19 cellular contexts compared by ENCODE assay signal in genomic region chr4:155367608-155368007, GRCh38. TPM values are rescaled to one million over a fixed set of nuclear protein-coding genes. Genes with fewer than 3 reads are reported as not detected.
DNase-seq lines count a peak whose midpoint lies in the region; ATAC-seq, FAIRE-seq and TF ChIP-seq lines count a peak whose summit lies in the region.
"Had no signal": no experiment of that assay in that cellular context is flagged by ENCODE, and none has a peak within 500 bp of the region (broad histone marks: within the 10 kb centered on the region; RNA-seq: fewer than 3 reads in every experiment).

No MANE protein-coding gene starts in this region.

- no peak overlapping the region for H3K9ac ChIP-seq in GM12878 (ENCODE audit: control insufficient read depth, insufficient read depth, low read length)

- POLR2A ChIA-PET in GM12878 (lab: Charles Lee) = interaction anchor here (0.8 kb wide), 1 partner anchor 9 kb away, joined by 3 read pairs; no protein-coding TSS in a partner anchor

- no peaks in the 10 kb centered on the region for H3K9me3 Mint-ChIP-seq in activated naive CD4-positive, alpha-beta T cell treated with anti-CD3 and anti-CD28 coated beads for 36 hours
- H3K9me3 Mint-ChIP-seq: T-cell had no signal

- peaks cover 3% of the 10 kb centered on the region for H3K4me1 Mint-ChIP-seq in activated naive CD4-positive, alpha-beta T cell treated with anti-CD3 and anti-CD28 coated beads for 36 hours (ENCODE audit: low read depth)

- DNase-seq in GM12878 (ENCODE audit: low read depth, low spot score) (no peak), NCI-H2029 (lab: John Stamatoyannopoulos, UW) (no peak), GF-D8 (lab: John Stamatoyannopoulos, UW) (no peak)
- DNase-seq in stimulated activated CD4-positive, alpha-beta T cell treated with anti-CD3 and anti-CD28 coated beads, Interleukin-15, amount 100 ng/mL, for 24 hours = no peak
- DNase-seq in activated naive CD4-positive, alpha-beta T cell treated with anti-CD3 and anti-CD28 coated beads for 36 hours = no peak
- DNase-seq: activated T-cell treated with anti-CD3 and anti-CD28 coated beads, Interleukin-2, amount 50 U/mL, for 1 hour; Kasumi-1; left ventricle myocardium inferior; naive thymus-derived CD4-positive, alpha-beta T cell; NCI-H1694; NCI-H524 treated with DMSO at 0.1 percent for 48 hours; T-cell; trophoblast cell had no signal

- H3K4me3 ChIP-seq in GM12878 = no peak overlapping the region
- H3K4me3 ChIP-seq: coronary artery, left ventricle myocardium inferior had no signal

- in situ Hi-C loops in GM12878 (cut with MboI) = no loop called here

- no peak for TF ChIP-seq RAD21 in GM12878 (IDR thresholded peaks at IDR 0.05; ENCODE audit: insufficient read depth, low read depth, low read length)

- no peak overlapping the region for H3K4me3 Mint-ChIP-seq in activated naive CD4-positive, alpha-beta T cell treated with anti-CD3 and anti-CD28 coated beads for 36 hours
- H3K4me3 Mint-ChIP-seq: naive thymus-derived CD4-positive, alpha-beta T cell; T-cell had no signal

- H3K27me3 Mint-ChIP-seq in activated naive CD4-positive, alpha-beta T cell treated with anti-CD3 and anti-CD28 coated beads for 36 hours (ENCODE audit: low read depth) = no peaks in the 10 kb centered on the region
- H3K27me3 Mint-ChIP-seq: naive thymus-derived CD4-positive, alpha-beta T cell; T-cell had no signal

- no peak overlapping the region for H2AFZ ChIP-seq in GM12878 (ENCODE audit: control insufficient read depth, low read depth, low read length)

- BruUV-seq in GM12878 (replicated peaks; lab: Mats Ljungman, UMichigan) = no TSS peak

- no peak for FAIRE-seq in GM12878 (lab: Jason Lieb, UNC)
- FAIRE-seq: D721Med, RCC 7860 had no signal

- H4K20me1 ChIP-seq in GM12878 (ENCODE audit: control insufficient read depth, insufficient read depth) = no peaks in the 10 kb centered on the region

- CTCF ChIA-PET in GM12878 (lab: Yijun Ruan, JAX) = interaction anchor here (0.6 to 1.3 kb wide), 5 partner anchors 11 to 553 kb away, joined by 3 to 8 read pairs (median 3); no protein-coding TSS in a partner anchor
- CTCF ChIA-PET in activated naive CD4-positive, alpha-beta T cell treated with anti-CD3 and anti-CD28 coated beads for 36 hours (lab: Charles Lee) = interaction anchor here (0.6 to 0.9 kb wide), 3 partner anchors 386 to 809 kb away, joined by 3 to 4 read pairs (median 3); no protein-coding TSS in a partner anchor

- H3K4me2 ChIP-seq in GM12878 (ENCODE audit: control insufficient read depth, insufficient read depth) = no peak overlapping the region

- H3K4me1 ChIP-seq in GM12878 (ENCODE audit: control insufficient read depth, insufficient read depth, low read length) = no peaks in the 10 kb centered on the region
- H3K4me1 ChIP-seq: left ventricle myocardium inferior had no signal

- RAD21 ChIA-PET in GM12878 (lab: Charles Lee; ENCODE audit: unreplicated experiment) = interaction anchor here (0.6 to 1.1 kb wide), 4 partner anchors 11 to 420 kb away, joined by 3 read pairs; no protein-coding TSS in a partner anchor

- no peaks in the 10 kb centered on the region for H3K27me3 ChIP-seq in GM12878 (replicated peaks in 1 of 2; ENCODE audit: control insufficient read depth in 2 of 2, insufficient read depth in 2 of 2, low read length in 1 of 2)

- ATAC-seq in GM18520 (IDR thresholded peaks at IDR 0.05; ENCODE audit: unreplicated experiment) (peak; percentile 54), GM21447 (IDR thresholded peaks at IDR 0.05; ENCODE audit: unreplicated experiment) (peak; percentile 72), HG02981 (IDR thresholded peaks at IDR 0.05; ENCODE audit: unreplicated experiment) (peak; percentile 53), GM12878 (peak; percentile 73)
- ATAC-seq: naive thymus-derived CD4-positive, alpha-beta T cell; T-cell had no signal

- H3K79me2 ChIP-seq in GM12878 (ENCODE audit: control insufficient read depth, insufficient read depth, low read length) = no peaks in the 10 kb centered on the region

- 77% methylated on average over 2 of the region's 2 CpGs for WGBS in GM12878 (ENCODE audit: insufficient coverage, insufficient replicate concordance, low lambda C conversion rate, missing lambda C conversion rate)

- SMC1A ChIA-PET in GM12878 (lab: Charles Lee; ENCODE audit: uncharacterized antibody, unreplicated experiment) = interaction anchor here (0.8 to 1.4 kb wide), 2 partner anchors 12 to 291 kb away, joined by 3 to 6 read pairs; no protein-coding TSS in a partner anchor

- intact Hi-C loops in GM12878 (cut with micrococcal nuclease; ENCODE audit: unreplicated experiment) = loop anchor here (5.0 kb wide), 1 partner anchor 815 kb away; the partner anchor contains the start of gene PLRG1
- intact Hi-C loops in activated naive CD4-positive, alpha-beta T cell treated with anti-CD3 and anti-CD28 coated beads for 36 hours (cut with micrococcal nuclease) = loop anchor here (1.0 kb wide), 1 partner anchor 9 kb away; the partner anchor contains the start of gene MAP9

- no peak overlapping the region for H3K27ac Mint-ChIP-seq in activated naive CD4-positive, alpha-beta T cell treated with anti-CD3 and anti-CD28 coated beads for 36 hours
- H3K27ac Mint-ChIP-seq: naive thymus-derived CD4-positive, alpha-beta T cell; T-cell had no signal

- peaks cover 22% of the 10 kb centered on the region for H3K36me3 Mint-ChIP-seq in activated naive CD4-positive, alpha-beta T cell treated with anti-CD3 and anti-CD28 coated beads for 36 hours (ENCODE audit: low read depth)

- no peak for TF ChIP-seq EP300 in GM12878 (IDR thresholded peaks at IDR 0.05; ENCODE audit: borderline replicate concordance in 1 of 2, control insufficient read depth in 1 of 2, low read depth in 2 of 2, low read length in 2 of 2)

- H3K9me3 ChIP-seq in GM12878 (replicated peaks; ENCODE audit: control insufficient read depth, insufficient read depth, low read length) = no peaks in the 10 kb centered on the region
- H3K9me3 ChIP-seq: left ventricle myocardium inferior had no signal

- no peak overlapping the region for H3K27ac ChIP-seq in GM12878 (ENCODE audit: control insufficient read depth, insufficient read depth)
- H3K27ac ChIP-seq: coronary artery, left ventricle myocardium inferior had no signal

- TF ChIP-seq CTCF in GM12878 (IDR thresholded peaks at IDR 0.05 in 2 of 3, conservative IDR thresholded peaks at IDR 0.05 in 1 of 3; ENCODE audit: control insufficient read depth in 2 of 3, extremely low read depth in 1 of 3, insufficient read depth in 1 of 3, low read depth in 3 of 3, low read length in 3 of 3) = no peak

- no peak for TF ChIP-seq POLR2A in GM12878 (IDR thresholded peaks at IDR 0.05; ENCODE audit: low read depth, low read length)

- no peaks in the 10 kb centered on the region for H3K36me3 ChIP-seq in GM12878 (ENCODE audit: control insufficient read depth in 2 of 2, insufficient read depth in 2 of 2, low read length in 1 of 2)

TF ChIP-seq in GM12878, 131 proteins besides CTCF, POLR2A, EP300 and RAD21:
- TF ChIP-seq JUND (IDR thresholded peaks at IDR 0.05; ENCODE audit: low read depth, low read length) (no peak), NFYA (IDR thresholded peaks at IDR 0.05; ENCODE audit: borderline replicate concordance, low read depth, low read length) (no peak), IRF4 (IDR thresholded peaks at IDR 0.05; ENCODE audit: low read depth, low read length) (no peak), NFIC (IDR thresholded peaks at IDR 0.05; ENCODE audit: low read depth, low read length) (no peak), MXI1 (IDR thresholded peaks at IDR 0.05; ENCODE audit: low read depth, low read length) (no peak), BRCA1 (IDR thresholded peaks at IDR 0.05; ENCODE audit: low read depth, low read length) (no peak), JUNB (IDR thresholded peaks at IDR 0.05) (no peak)

RNA-seq across cellular contexts. Expression of gene MAP9, which starts 9.2 kb away (rescaled TPM):
- total RNA-seq in GM12878 (2013; cell fraction: nucleolus; rRNA removed) = 13.5 and 14.3 TPM in 2 replicates
- total RNA-seq in GM12878 (2014; rRNA removed) = 1.2 and 2.1 TPM in 2 replicates
- total RNA-seq in GM12878 (2014; rRNA removed; fragmentation: Illumina TruSeq; extraction: Trizol) = 2.9 and 3.6 TPM in 2 replicates
- 4.7 and 4.9 TPM in 2 replicates for total RNA-seq in GM12878 (2021)
- 0.26 TPM for polyA plus RNA-seq in GM12878 (2011; ENCODE audit: low read depth)
- 4.1 and 7.8 TPM in 2 replicates for polyA plus RNA-seq in GM12878 (2011; rRNA removed)
- 0.97 and 1.2 TPM in 2 replicates for polyA plus RNA-seq in GM12878 (2011; cell fraction: cytosol; rRNA removed)
- polyA plus RNA-seq in GM12878 (2011; cell fraction: nucleus; rRNA removed) = 4.8 and 4.9 TPM in 2 replicates
- 1.2 and 2.3 TPM in 2 replicates for polyA plus RNA-seq in GM12878 (2012)
- polyA plus RNA-seq in GM12878 (2014; fragmentation: Illumina TruSeq; extraction: Trizol) = 4.7 and 4.8 TPM in 2 replicates
- polyA plus RNA-seq in GM12878 (2014; fragmentation: Nextera tagmentation; extraction: Ambion mirVana) = 1 to 10 TPM; 3.2 to 6.1 TPM
- polyA plus RNA-seq in GM12878 (2014; rRNA removed) = 1.3 and 1.9 TPM in 2 replicates
- 1 to 10 TPM; 4.4 to 7.0 TPM for polyA plus RNA-seq in GM12878 (2016; fragmentation: Nextera tagmentation; extraction: Ambion mirVana)
- 2.7 and 4.4 TPM in 2 replicates for polyA minus RNA-seq in GM12878 (2011; rRNA and poly(A)+ RNA removed)
- 1.5 and 1.9 TPM in 2 replicates for polyA minus RNA-seq in GM12878 (2011; cell fraction: cytosol; rRNA and poly(A)+ RNA removed)
- 7.1 and 13.9 TPM in 2 replicates for polyA minus RNA-seq in GM12878 (2011; cell fraction: nucleus; rRNA and poly(A)+ RNA removed)
- 1 to 10 TPM; 5.3 to 6.2 TPM for total RNA-seq in activated naive CD4-positive, alpha-beta T cell treated with anti-CD3 and anti-CD28 coated beads for 36 hours
